26 cellular contexts compared by ENCODE assay signal in the genomic region with DNA sequence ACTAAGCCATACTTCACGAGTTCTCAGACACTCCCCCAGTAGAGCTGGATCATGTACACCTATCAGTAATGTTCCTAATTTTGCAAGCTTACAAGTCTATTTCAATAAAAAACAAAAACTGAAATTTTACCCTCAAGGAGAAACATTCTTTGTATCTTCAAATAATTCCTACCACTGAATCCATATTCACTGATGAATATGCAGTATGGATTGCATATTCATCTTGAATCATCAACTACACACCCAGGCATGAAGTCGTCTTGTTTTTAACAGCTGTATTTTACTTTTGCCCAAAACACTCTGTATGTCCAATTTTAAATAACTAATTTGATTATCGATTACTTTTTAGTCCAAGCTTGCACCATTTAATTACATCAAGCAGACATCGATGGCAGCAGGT. TPM values are rescaled to one million over a fixed set of nuclear protein-coding genes. Genes with fewer than 3 reads are reported as not detected.
DNase-seq lines count a peak whose midpoint lies in the region; ATAC-seq, FAIRE-seq and TF ChIP-seq lines count a peak whose summit lies in the region.
"Had no signal": no experiment of that assay in that cellular context is flagged by ENCODE, and none has a peak within 500 bp of the region (broad histone marks: within the 10 kb centered on the region; RNA-seq: fewer than 3 reads in every experiment).

No MANE protein-coding gene starts in this region.

- no peak for TF ChIP-seq CTCF in mammary epithelial cell (conservative IDR thresholded peaks at IDR 0.05 in 1 of 2, IDR thresholded peaks at IDR 0.05 in 1 of 2; ENCODE audit: extremely low read depth in 1 of 2, insufficient read depth in 1 of 2, low read depth in 1 of 2, low read length in 2 of 2)
- no peak for TF ChIP-seq CTCF in foreskin keratinocyte (conservative IDR thresholded peaks at IDR 0.05)

- H3K4me2 ChIP-seq in mammary epithelial cell (ENCODE audit: insufficient read depth, low read depth, low read length) = no peak overlapping the region
- H3K4me2 ChIP-seq: A549, BLaER1 had no signal

- H4K20me1 ChIP-seq in mammary epithelial cell (ENCODE audit: insufficient read depth, low read length) = no peaks in the 10 kb centered on the region

- intact Hi-C loops in mammary epithelial cell (cut with micrococcal nuclease) = no loop called here

- H3K36me3 ChIP-seq in ACC112 (ENCODE audit: insufficient read depth, low read length) (peaks cover 27% of the 10 kb centered on the region), mammary epithelial cell (ENCODE audit: insufficient read depth, low read length) (peaks cover 21% of the 10 kb centered on the region)

- FAIRE-seq in urothelium cell line (lab: Jason Lieb, UNC) = no peak
- FAIRE-seq: A549, G401.6, HTR-8/SVneo had no signal

- peaks cover 15% of the 10 kb centered on the region for H3K79me2 ChIP-seq in ACC112 (ENCODE audit: control insufficient read depth, insufficient read depth, low read length, unreplicated experiment)
- H3K79me2 ChIP-seq in mammary epithelial cell (ENCODE audit: insufficient read depth, low read length) = peaks cover 31% of the 10 kb centered on the region

- H3K27ac ChIP-seq in ACC112 (ENCODE audit: low read depth, low read length) (peak overlapping the region; percentile 38), mammary epithelial cell (ENCODE audit: insufficient read depth, low read depth, low read length) (no peak overlapping the region), foreskin keratinocyte (no peak overlapping the region)
- H3K27ac ChIP-seq: A549, BLaER1, SK-N-MC had no signal

- H3K4me3 ChIP-seq in ACC112 (ENCODE audit: low read depth, low read length) = no peak overlapping the region
- no peak overlapping the region for H3K4me3 ChIP-seq in mammary epithelial cell (replicated peaks in 1 of 3; ENCODE audit: insufficient read depth in 1 of 3, low read depth in 2 of 3, low read length in 3 of 3)
- H3K4me3 ChIP-seq: A549, BLaER1, HAP-1, Peyer's patch, SK-N-MC had no signal

- DNase-seq in HCEC 1CT (peak; percentile 82), mammary epithelial cell (peak; percentile 43), foreskin keratinocyte (peak in 1 of 2 donors; percentile 63), urothelium cell line (ENCODE audit: low spot score) (no peak), left lobe of liver (ENCODE audit: low spot score) (no peak), glomerular visceral epithelial cell (ENCODE audit: extremely low spot score) (no peak)
- DNase-seq: CD8-positive, alpha-beta T cell; DMS79 treated with DMSO at 0.1 percent for 48 hours; Karpas-422; MM.1S; NCI-H1092; NCI-H1436 treated with DMSO at 0.1 percent for 48 hours; NCI-H2029 treated with DMSO at 0.1 percent for 48 hours; NCI-H2171; NCI-H446; NCI-H69; SHP77 had no signal

- in situ Hi-C loops in mammary epithelial cell (cut with MboI; ENCODE audit: low sequenced_read_pairs in 2 of 2) = loop anchor here (10.0 to 25.0 kb wide), 2 partner anchors 465 to 467 kb away; partner anchors contain the start of gene MEAK7 (in 1 of the 2)

- ATAC-seq in foreskin keratinocyte = peak; percentile 54
- no peak for ATAC-seq in left lobe of liver
- ATAC-seq in GM18502 (IDR thresholded peaks at IDR 0.05; ENCODE audit: poor library complexity, unreplicated experiment) = no peak
- ATAC-seq: A549; CD8-positive, alpha-beta T cell had no signal

- H2AFZ ChIP-seq in ACC112 (ENCODE audit: low read length, unreplicated experiment) (no peak overlapping the region), mammary epithelial cell (ENCODE audit: low read depth, low read length) (no peak overlapping the region)

- peaks cover 39% of the 10 kb centered on the region for H3K4me1 ChIP-seq in ACC112 (ENCODE audit: control insufficient read depth, insufficient read depth, low read length, unreplicated experiment)
- H3K4me1 ChIP-seq in mammary epithelial cell (ENCODE audit: insufficient read depth, low read length) = no peaks in the 10 kb centered on the region
- H3K4me1 ChIP-seq in foreskin keratinocyte = peaks cover 13% of the 10 kb centered on the region
- H3K4me1 ChIP-seq: HAP-1 had no signal

- dilution Hi-C loops in mammary epithelial cell (cut with HindIII; ENCODE audit: low sequenced_read_pairs) = loop anchor here (5.0 to 10.0 kb wide), 6 partner anchors 37 to 745 kb away; partner anchors contain the start of gene MEAK7

- no peaks in the 10 kb centered on the region for H3K9me3 ChIP-seq in mammary epithelial cell (replicated peaks; ENCODE audit: insufficient read depth, low read length)
- H3K9me3 ChIP-seq: A549, BLaER1, HAP-1, Peyer's patch had no signal

- 65% methylated on average over 4 of the region's 4 CpGs for WGBS in mammary epithelial cell (ENCODE audit: low coverage, missing lambda C conversion rate)

- CTCF ChIA-PET in mammary epithelial cell (lab: Charles Lee; ENCODE audit: low non-redundant PET) = no interaction called here

- no peaks in the 10 kb centered on the region for H3K27me3 ChIP-seq in ACC112 (ENCODE audit: insufficient read depth, low read length)
- no peaks in the 10 kb centered on the region for H3K27me3 ChIP-seq in mammary epithelial cell (ENCODE audit: insufficient read depth, low read length)
- H3K27me3 ChIP-seq in foreskin keratinocyte = no peaks in the 10 kb centered on the region
- H3K27me3 ChIP-seq: BLaER1, Peyer's patch had no signal

- no peak overlapping the region for H3K9ac ChIP-seq in mammary epithelial cell (ENCODE audit: insufficient read depth, low read length)
- H3K9ac ChIP-seq: BLaER1 had no signal

- BruUV-seq in mammary epithelial cell (replicated peaks; lab: Mats Ljungman, UMichigan) = no TSS peak

RNA-seq across cellular contexts. Expression of gene ZDHHC7, which starts 31.8 kb away (rescaled TPM):
- total RNA-seq in mammary epithelial cell (10 to 100 TPM; 46.9 to 83.4 TPM), foreskin keratinocyte (45.3 and 50.0 TPM in 2 replicates), left lobe of liver (14.5 TPM)
- polyA plus RNA-seq in mammary epithelial cell (54.7 TPM), foreskin keratinocyte (25.7 and 31.8 TPM in 2 replicates)
- 173 TPM for polyA minus RNA-seq in mammary epithelial cell

RNA-seq across cellular contexts. Expression of gene KIAA0513, which starts 48.1 kb away (rescaled TPM):
- total RNA-seq in mammary epithelial cell (10 to 100 TPM in 1 of 2 donors, 1 to 10 TPM in 1; 5.0 to 10.0 TPM), foreskin keratinocyte (4.9 and 6.0 TPM in 2 replicates), left lobe of liver (5.0 TPM)
- polyA plus RNA-seq in mammary epithelial cell (3.4 TPM), foreskin keratinocyte (3.4 and 4.0 TPM in 2 replicates)
- polyA minus RNA-seq in mammary epithelial cell = 8.7 TPM

Comparison
In these comparisons a context has a peak if more than half of its experiments do, and no peak if none do; other contexts are left out.
1. DNase-seq: peak in HCEC 1CT (single experiment) and mammary epithelial cell (single experiment); none in urothelium cell line (single experiment), left lobe of liver (single experiment) and glomerular visceral epithelial cell (single experiment).